15 cellular contexts compared by ENCODE assay signal in genomic region chr2:229660391-229660790, GRCh38. TPM values are rescaled to one million over a fixed set of nuclear protein-coding genes. Genes with fewer than 3 reads are reported as not detected.
DNase-seq lines count a peak whose midpoint lies in the region; ATAC-seq, FAIRE-seq and TF ChIP-seq lines count a peak whose summit lies in the region.
"Had no signal": no experiment of that assay in that cellular context is flagged by ENCODE, and none has a peak within 500 bp of the region (broad histone marks: within the 10 kb centered on the region; RNA-seq: fewer than 3 reads in every experiment).

No MANE protein-coding gene starts in this region.

- CTCF ChIA-PET in PC-3 (lab: Charles Lee) = no interaction called here

- no peak overlapping the region for H3K4me3 ChIP-seq in PC-3 (ENCODE audit: low read length)
- H3K4me3 ChIP-seq: GM23338 had no signal

- no TSS peak for BruUV-seq in PC-3 (replicated peaks; lab: Mats Ljungman, UMichigan)

- H3F3A ChIP-seq in PC-3 (ENCODE audit: low read length, unreplicated experiment) = no peaks in the 10 kb centered on the region

- H3K9me2 ChIP-seq in PC-3 (replicated peaks; ENCODE audit: low read length) = no peaks in the 10 kb centered on the region

- no peak for ATAC-seq in PC-3
- ATAC-seq: GM23338 had no signal

- DNase-seq in SIG-M5 treated with dmso at 0.1 percent for 504 hours (lab: John Stamatoyannopoulos, UW; ENCODE audit: unreplicated experiment) = peak; percentile 81
- no peak for DNase-seq in SIG-M5 (lab: John Stamatoyannopoulos, UW)
- peak; percentile 30 to 59 for DNase-seq in NOMO-1 (lab: John Stamatoyannopoulos, UW; ENCODE audit: unreplicated experiment in 2 of 2)
- DNase-seq in PC-3 = no peak
- no peak for DNase-seq in UCSD-AML1 (lab: John Stamatoyannopoulos, UW; ENCODE audit: unreplicated experiment)
- no peak for DNase-seq in RCC 7860 (ENCODE audit: low spot score)
- no peak for DNase-seq in NCI-H187 (lab: John Stamatoyannopoulos, UW)
- DNase-seq in activated T-cell treated with anti-CD3 and anti-CD28 coated beads, Interleukin-2, amount 50 U/mL, for 48 hours = no peak
- DNase-seq: Caco-2; CD8-positive, alpha-beta memory T cell; GF-D8; H7 had no signal

- no peaks in the 10 kb centered on the region for H3K79me2 ChIP-seq in PC-3 (ENCODE audit: low read length)

- H3K9ac ChIP-seq in PC-3 (ENCODE audit: low read length) = no peak overlapping the region

- no peak for FAIRE-seq in RCC 7860 (lab: Jason Lieb, UNC)
- FAIRE-seq: GM18507 had no signal

- POLR2A ChIA-PET in PC-3 (lab: Charles Lee; ENCODE audit: unreplicated experiment) = interaction anchor here (0.6 kb wide), 1 partner anchor 38 kb away, joined by 3 read pairs; no protein-coding TSS in a partner anchor

- no peaks in the 10 kb centered on the region for H3K9me3 ChIP-seq in PC-3 (ENCODE audit: low read length)
- H3K9me3 ChIP-seq: Caco-2 had no signal

- no peaks in the 10 kb centered on the region for H3K36me3 ChIP-seq in PC-3 (ENCODE audit: low read depth, low read length)

- peaks cover 20% of the 10 kb centered on the region for H3K4me1 ChIP-seq in PC-3 (ENCODE audit: insufficient read depth, low read length)
- H3K4me1 ChIP-seq: Caco-2 had no signal

- H3K27me3 ChIP-seq in PC-3 (ENCODE audit: low read length) = no peaks in the 10 kb centered on the region

- no peaks in the 10 kb centered on the region for H4K20me1 ChIP-seq in PC-3 (ENCODE audit: low read length)

- intact Hi-C loops in PC-3 (cut with micrococcal nuclease) = no loop called here

- H3K27ac ChIP-seq in PC-3 (ENCODE audit: low read length) = no peak overlapping the region
- H3K27ac ChIP-seq: 22Rv1 had no signal

- H2AFZ ChIP-seq in PC-3 (ENCODE audit: low read length) = no peak overlapping the region
- H2AFZ ChIP-seq: GM23338 had no signal

- TF ChIP-seq CTCF in PC-3 (conservative IDR thresholded peaks at IDR 0.05; ENCODE audit: low read depth, low read length) = no peak

- H3K4me2 ChIP-seq in PC-3 (ENCODE audit: low read length) = 0 out of 2 replicates have a peak overlapping the region, but pooled peaks have one; percentile 26
- H3K4me2 ChIP-seq: GM23338 had no signal

RNA-seq across cellular contexts. Expression of gene DNER, which starts 54.0 kb away (rescaled TPM):
- 1.1 and 4.0 TPM in 2 replicates for total RNA-seq in PC-3 (2014; rRNA removed)
- total RNA-seq: Caco-2; CD8-positive, alpha-beta memory T cell had no signal

Comparison
In these comparisons a context has a peak if more than half of its experiments do, and no peak if none do; other contexts are left out.
1. DNase-seq: peak in SIG-M5 treated with dmso at 0.1 percent for 504 hours (single experiment) and NOMO-1 (2 of 2); none in SIG-M5 (single experiment), PC-3 (single experiment), UCSD-AML1 (single experiment), RCC 7860 (single experiment), NCI-H187 (0 of 2) and activated T-cell treated with anti-CD3 and anti-CD28 coated beads, Interleukin-2, amount 50 U/mL, for 48 hours (0 of 2).